Comparison of ENCODE assay signal across 26 cellular contexts in the genomic region with DNA sequence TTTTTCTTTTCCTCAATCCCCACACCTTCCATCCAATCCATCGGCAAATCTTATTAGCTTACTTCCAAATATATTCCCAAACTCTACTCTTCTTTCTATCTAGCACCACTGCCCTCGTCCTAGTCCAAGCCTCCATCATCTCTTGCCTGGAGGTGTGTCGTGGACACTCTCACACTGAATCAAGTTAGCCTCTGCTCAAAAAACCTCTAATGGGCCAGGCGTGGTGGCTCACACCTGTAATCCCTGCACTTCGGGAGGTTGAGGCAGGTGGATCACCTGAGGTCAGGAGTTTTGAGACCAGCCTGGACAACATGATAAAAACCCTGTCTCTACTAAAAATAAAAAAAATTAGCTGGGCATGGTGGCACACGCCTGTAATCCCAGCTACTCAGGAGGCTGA.
"Had no signal": no experiment of that assay in that cellular context is flagged by ENCODE, and none has a peak within 500 bp of the region (broad histone marks: within the 10 kb centered on the region; RNA-seq: fewer than 3 reads in every experiment).

No MANE protein-coding gene starts in this region.

- DNase-seq: stimulated activated CD4-positive, alpha-beta T cell treated with anti-CD3 and anti-CD28 coated beads, Interleukin-2, amount 100 ng/mL, for 48 hours; stimulated activated CD4-positive, alpha-beta T cell treated with anti-CD3 and anti-CD28 coated beads, Interleukin-4, amount 100 ng/mL, for 1 hour; stimulated activated CD4-positive, alpha-beta T cell treated with anti-CD3 and anti-CD28 coated beads, Interleukin-4, amount 100 ng/mL, for 24 hours; stimulated activated CD4-positive, alpha-beta T cell treated with anti-CD3 and anti-CD28 coated beads, Interleukin-4, amount 100 ng/mL, for 4 hours; stimulated activated CD8-positive, alpha-beta memory T cell treated with anti-CD3 and anti-CD28 coated beads, Interleukin-4, amount 100 ng/mL, for 48 hours; stimulated activated naive B cell treated with anti-CD40 and anti-IgM and Interleukin-4, amounts not matched to agents 10 μg/mL and 1 μg/mL and 100 μg/mL, for 72 hours; stimulated activated naive CD4-positive, alpha-beta T cell; stimulated activated naive CD4-positive, alpha-beta T cell treated with Interleukin-2 at 50 U/mL for 16 hours; stimulated activated naive CD8-positive, alpha-beta T cell treated with anti-CD3 and anti-CD28 coated beads, Interleukin-15, amount 100 ng/mL, for 72 hours; stimulated activated naive CD8-positive, alpha-beta T cell treated with anti-CD3 and anti-CD28 coated beads, Interleukin-15, Interleukin-2, amounts not matched to agents 100 U/mL and 50 U/mL, for 24 hours; stomach; substantia nigra; testis; thyroid gland; tibial artery; transverse colon; trophoblast cell; upper lobe of left lung; upper lobe of right lung; uterus had no signal

- H3K36me3 ChIP-seq: thoracic aorta, thyroid gland, transverse colon, uterus had no signal

- H3K27ac ChIP-seq: suprapubic skin, testis, thoracic aorta, thyroid gland, tibial artery, transverse colon, upper lobe of left lung, upper lobe of right lung, uterus, vagina had no signal

- ATAC-seq: stimulated activated effector memory CD8-positive, alpha-beta T cell treated with anti-CD3 and anti-CD28 coated beads, Interleukin-12 subunit alpha, Interleukin-12 subunit beta, amount 100 ng/mL, for 72 hours; stimulated activated memory B cell treated with anti-CD40 and anti-IgM and Interleukin-4, amounts not matched to agents 10 μg/mL and 1 μg/mL and 100 μg/mL, for 72 hours; stimulated activated naive B cell treated with anti-CD40 and anti-IgM and Interleukin-4, amounts not matched to agents 10 μg/mL and 1 μg/mL and 100 μg/mL, for 72 hours; stimulated activated naive CD8-positive, alpha-beta T cell treated with anti-CD3 and anti-CD28 coated beads, Interleukin-15, amount 100 ng/mL, for 72 hours; stimulated activated naive CD8-positive, alpha-beta T cell treated with anti-CD3 and anti-CD28 coated beads, Interleukin-15, Interleukin-2, amounts not matched to agents 100 U/mL and 50 U/mL, for 24 hours; upper lobe of right lung had no signal

- H3K27me3 ChIP-seq: stomach, suprapubic skin, testis, thyroid gland, tibial artery, tibial nerve, transverse colon, upper lobe of left lung, upper lobe of right lung, uterus, vagina had no signal

- H3K9me3 ChIP-seq: stomach, suprapubic skin, testis, thoracic aorta, thyroid gland, tibial artery, tibial nerve, transverse colon, upper lobe of left lung, upper lobe of right lung, uterus, vagina had no signal

- H3K4me3 ChIP-seq: stomach, suprapubic skin, testis, thoracic aorta, thyroid gland, tibial artery, tibial nerve, transverse colon, upper lobe of left lung, upper lobe of right lung, uterus, vagina had no signal
